8 cellular contexts compared by ENCODE assay signal in the genomic region with DNA sequence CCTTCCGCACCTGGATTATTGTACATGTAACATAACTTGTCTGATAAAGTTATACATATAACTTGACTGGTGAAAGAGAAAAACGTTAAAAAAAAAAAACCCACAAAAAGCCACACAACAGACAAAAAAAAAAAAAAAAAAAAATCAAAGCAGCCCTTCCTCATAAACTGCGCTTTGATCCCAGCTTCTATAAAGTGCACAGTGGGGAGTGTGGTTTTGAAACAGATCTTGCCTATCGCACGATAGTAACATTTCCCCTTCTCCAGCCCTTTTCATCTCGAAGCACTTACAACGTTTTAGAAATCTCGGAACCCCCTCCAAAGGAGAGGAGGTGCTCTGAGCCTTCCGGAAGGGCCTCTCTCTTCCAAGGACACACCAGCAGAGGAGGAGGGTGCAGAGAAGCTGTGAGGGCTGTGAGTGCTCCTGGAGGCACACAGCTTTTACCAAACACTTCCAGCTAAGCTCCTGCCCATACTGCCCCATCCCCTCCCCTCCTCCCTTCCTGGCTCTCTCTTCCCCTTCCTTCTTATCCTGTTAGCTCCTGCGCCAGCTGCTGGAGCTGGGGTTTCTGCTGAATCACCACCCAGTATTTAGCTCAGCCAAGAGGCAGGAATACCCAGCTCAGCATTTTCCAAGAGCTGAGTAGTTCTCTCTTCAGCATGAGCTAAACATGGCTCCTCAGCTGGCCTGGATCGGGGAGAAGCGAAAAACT. TPM values are rescaled to one million over a fixed set of nuclear protein-coding genes. Genes with fewer than 3 reads are reported as not detected.
DNase-seq lines count a peak whose midpoint lies in the region; ATAC-seq and TF ChIP-seq lines count a peak whose summit lies in the region.

No MANE protein-coding gene starts in this region.

- H3K4me1 ChIP-seq in NT2/D1 (ENCODE audit: insufficient read depth, insufficient read length): peaks cover 5% of the 10 kb centered on the region
- peaks cover 32 to 63% (median 59%) of the 10 kb centered on the region in 4 donors for H3K4me1 ChIP-seq in esophagus muscularis mucosa
- H3K4me1 ChIP-seq in mucosa of stomach (ENCODE audit: control insufficient read depth, insufficient read depth, low read length): peaks cover 56% of the 10 kb centered on the region

- intact Hi-C loops in esophagus muscularis mucosa (cut with DNase I): no loop called here

- H3K27ac ChIP-seq in esophagus muscularis mucosa (replicated peaks in 1 of 4): peak overlapping the region; percentile 90 to 94 (median 92)

- 31% methylated on average over 12 of the region's 12 CpGs for WGBS in esophagus muscularis mucosa

- DNase-seq in DMS79 treated with DMSO at 0.1 percent for 48 hours (lab: John Stamatoyannopoulos, UW) (peak; percentile 71), NT2/D1 (ENCODE audit: low read depth, low spot score) (peak; percentile 5), esophagus muscularis mucosa (ENCODE audit: extremely low spot score) (peak; percentile 95), NCI-H146 treated with DMSO at 0.1 percent for 48 hours (lab: John Stamatoyannopoulos, UW; ENCODE audit: unreplicated experiment) (no peak)

- H3K9me3 ChIP-seq in NT2/D1 (ENCODE audit: insufficient read depth, low read length) (no peaks in the 10 kb centered on the region), esophagus muscularis mucosa (no peaks in the 10 kb centered on the region), mucosa of stomach (ENCODE audit: control insufficient read depth, low read length) (no peaks in the 10 kb centered on the region)

- ATAC-seq in HG03045 (IDR thresholded peaks at IDR 0.05; ENCODE audit: unreplicated experiment) (no peak), GM19035 (IDR thresholded peaks at IDR 0.05; ENCODE audit: unreplicated experiment) (no peak), HG03196 (IDR thresholded peaks at IDR 0.05; ENCODE audit: unreplicated experiment) (no peak)

- no peak for TF ChIP-seq EP300 in esophagus muscularis mucosa (IDR thresholded peaks at IDR 0.05)

- peak in 1 of 3 experiments; percentile 16 for TF ChIP-seq CTCF in esophagus muscularis mucosa (IDR thresholded peaks at IDR 0.05)

- no peaks in the 10 kb centered on the region for H3K36me3 ChIP-seq in NT2/D1 (ENCODE audit: insufficient read depth, insufficient read length, low read length)
- peaks cover 0 to 28% (median 9%) of the 10 kb centered on the region in 4 donors for H3K36me3 ChIP-seq in esophagus muscularis mucosa
- H3K36me3 ChIP-seq in mucosa of stomach (ENCODE audit: control insufficient read depth, insufficient read depth, low read length): no peaks in the 10 kb centered on the region

- peak; percentile 17 for TF ChIP-seq POLR2A in esophagus muscularis mucosa (IDR thresholded peaks at IDR 0.05; ENCODE audit: low read depth)

- no peak overlapping the region for H3K4me3 ChIP-seq in NT2/D1 (ENCODE audit: insufficient read length, low read depth)
- H3K4me3 ChIP-seq in esophagus muscularis mucosa: peak overlapping the region; percentile 35 to 54 (median 44)
- no peak overlapping the region for H3K4me3 ChIP-seq in mucosa of stomach (ENCODE audit: low read length)

- H3K9ac ChIP-seq in NT2/D1 (ENCODE audit: insufficient read length, low read depth) (peak overlapping the region; percentile 59), mucosa of stomach (ENCODE audit: low read length) (peak overlapping the region; percentile 56)

- H3K27me3 ChIP-seq in NT2/D1 (ENCODE audit: insufficient read depth, insufficient read length): no peaks in the 10 kb centered on the region
- H3K27me3 ChIP-seq in esophagus muscularis mucosa: no peaks in the 10 kb centered on the region
- H3K27me3 ChIP-seq in mucosa of stomach (ENCODE audit: control insufficient read depth, insufficient read depth, low read length): no peaks in the 10 kb centered on the region

RNA-seq across cellular contexts. Expression of gene SLC7A8, which starts 28.4 kb away (rescaled TPM):
- total RNA-seq in esophagus muscularis mucosa: 10 to 100 TPM; 19.5 to 48.3 (median 32.5) TPM

RNA-seq across cellular contexts. Expression of gene CEBPE, which starts 36.0 kb away (rescaled TPM):
- total RNA-seq in esophagus muscularis mucosa: under 1 TPM in 1 of 4 donors, not detected in 3; 0.57 TPM

RNA-seq across cellular contexts. Expression of gene CIROP, which starts 50.2 kb away (rescaled TPM):
- under 1 TPM in 1 of 4 donors, not detected in 3; 0.19 TPM for total RNA-seq in esophagus muscularis mucosa

RNA-seq across cellular contexts. Expression of gene C14orf119, which starts 59.7 kb away (rescaled TPM):
- total RNA-seq in esophagus muscularis mucosa: 10 to 100 TPM; 21.2 to 42.5 (median 34.0) TPM

Comparison
In these comparisons a context has a peak if more than half of its experiments do, and no peak if none do; other contexts are left out.
1. H3K4me3 ChIP-seq: peak in esophagus muscularis mucosa (4 of 4); none in NT2/D1 (single experiment) and mucosa of stomach (single experiment).